25 cellular contexts compared by ENCODE assay signal in the genomic region with DNA sequence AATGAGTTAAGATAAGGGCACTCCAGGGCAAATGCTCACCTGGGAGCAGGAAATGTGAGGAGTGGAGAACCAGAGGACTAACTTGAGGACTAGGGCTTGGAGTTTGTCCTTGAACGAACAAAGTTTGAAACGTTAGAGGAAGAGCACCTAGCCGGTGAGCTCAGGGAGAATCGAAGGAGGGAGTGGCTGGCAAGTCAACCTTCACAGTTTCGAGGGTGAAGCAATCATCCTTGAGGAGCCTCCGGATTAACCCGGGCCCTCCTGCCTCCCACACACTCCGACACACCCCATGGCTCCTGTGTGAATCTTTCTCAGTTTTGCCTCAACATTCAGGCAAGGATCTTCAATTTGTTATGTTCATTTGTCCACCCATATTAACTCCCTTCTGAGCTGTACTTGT. TPM values are rescaled to one million over a fixed set of nuclear protein-coding genes. Genes with fewer than 3 reads are reported as not detected.
DNase-seq lines count a peak whose midpoint lies in the region; ATAC-seq and TF ChIP-seq lines count a peak whose summit lies in the region.
"Had no signal": no experiment of that assay in that cellular context is flagged by ENCODE, and none has a peak within 500 bp of the region (broad histone marks: within the 10 kb centered on the region; RNA-seq: fewer than 3 reads in every experiment).

No MANE protein-coding gene starts in this region.

- H3K36me3 Mint-ChIP-seq in chondrocyte (ENCODE audit: low read depth), result peaks cover 6% of the 10 kb centered on the region
- H3K36me3 Mint-ChIP-seq in CD4-positive, alpha-beta memory T cell, result peaks cover 0 to 2% of the 10 kb centered on the region in 2 donors
- H3K36me3 Mint-ChIP-seq in natural killer cell, result no peaks in the 10 kb centered on the region
- H3K36me3 Mint-ChIP-seq: neural progenitor cell had no signal

- 73 to 87% methylated on average over 8 of the region's 8 CpGs for WGBS in lung, 2 donors
- WGBS in thyroid gland, 2 donors, result 33 to 47% methylated on average over 8 of the region's 8 CpGs

- intact Hi-C loops in thyroid gland (cut with DNase I) (loop anchor here (10.0 kb wide), 2 partner anchors 180 to 780 kb away; no protein-coding TSS in a partner anchor), natural killer cell (cut with micrococcal nuclease) (no loop called here)
- intact Hi-C loops in CD4-positive, alpha-beta memory T cell (cut with micrococcal nuclease), result loop anchor here (1.0 to 5.0 kb wide), 3 partner anchors 68 to 322 kb away; no protein-coding TSS in a partner anchor

- ATAC-seq in lung (ENCODE audit: insufficient read depth, low FRiP score), result peak; percentile 68
- ATAC-seq in natural killer cell, result no peak
- ATAC-seq: stimulated activated naive CD8-positive, alpha-beta T cell treated with anti-CD3 and anti-CD28 coated beads, Interleukin-15, Interleukin-2, amounts not matched to agents 100 U/mL and 50 U/mL, for 24 hours had no signal

- no peaks in the 10 kb centered on the region for H3K9me3 ChIP-seq in lung (ENCODE audit: control insufficient read depth in 2 of 2, insufficient read depth in 1 of 2, low read length in 1 of 2)
- H3K9me3 ChIP-seq in thyroid gland, result no peaks in the 10 kb centered on the region
- H3K9me3 ChIP-seq in CD4-positive, alpha-beta memory T cell (ENCODE audit: control insufficient read depth in 1 of 2, low read length in 2 of 2), result no peaks in the 10 kb centered on the region
- H3K9me3 ChIP-seq: psoas muscle, tibial artery had no signal

- CTCF ChIA-PET in CD4-positive, alpha-beta memory T cell (lab: Charles Lee; ENCODE audit: partially characterized antibody), result interaction anchor here (1.0 to 5.2 kb wide), 25 partner anchors 8 to 1210 kb away, joined by 3 to 61 read pairs (median 9); no protein-coding TSS in a partner anchor

- H3K27ac Mint-ChIP-seq in chondrocyte (ENCODE audit: unreplicated experiment), result peak overlapping the region; percentile 18
- H3K27ac Mint-ChIP-seq in CD4-positive, alpha-beta memory T cell, result no peak overlapping the region
- H3K27ac Mint-ChIP-seq in natural killer cell, result no peak overlapping the region
- H3K27ac Mint-ChIP-seq: activated CD4-positive, alpha-beta T cell treated with anti-CD3 and anti-CD28 coated beads, Interleukin-2, amount 10 ng/mL, durations not matched to agents 24 days and 14 days; activated naive CD4-positive, alpha-beta T cell treated with anti-CD3 and anti-CD28 coated beads, Interleukin-2, amount 50 U/mL, for 24 hours; activated T-helper 1 cell treated with anti-CD3 and anti-CD28 coated beads, Interleukin-12 subunit alpha, Interleukin-12 subunit beta, Interleukin-2, Interleukin-4 antibody, amounts not matched to agents 30 ng/mL and 10 ng/mL and 1 ng/mL, durations not matched to agents 14 hours and 24 hours and 36 hours; CD4-positive, alpha-beta T cell; neural progenitor cell had no signal

- TF ChIP-seq CTCF in NB4 (IDR thresholded peaks at IDR 0.05; ENCODE audit: low read depth, low read length), result no peak
- TF ChIP-seq CTCF in chondrocyte (IDR thresholded peaks at IDR 0.05), result no peak
- TF ChIP-seq CTCF in lung (IDR thresholded peaks at IDR 0.05; ENCODE audit: control extremely low read depth, extremely low read depth), result no peak
- TF ChIP-seq CTCF in thyroid gland (IDR thresholded peaks at IDR 0.05), result no peak
- no peak for TF ChIP-seq CTCF in GM10266 (IDR thresholded peaks at IDR 0.05; ENCODE audit: control insufficient read depth, insufficient read depth, low read depth, missing control alignments)
- TF ChIP-seq CTCF in natural killer cell (IDR thresholded peaks at IDR 0.05), result no peak

- H3K4me3 Mint-ChIP-seq in chondrocyte (ENCODE audit: unreplicated experiment) (no peak overlapping the region), natural killer cell (no peak overlapping the region)
- H3K4me3 Mint-ChIP-seq in CD4-positive, alpha-beta memory T cell, result no peak overlapping the region
- H3K4me3 Mint-ChIP-seq: activated CD4-positive, alpha-beta T cell treated with anti-CD3 and anti-CD28 coated beads, Interleukin-2, amount 10 ng/mL, durations not matched to agents 24 days and 14 days; activated naive CD4-positive, alpha-beta T cell treated with anti-CD3 and anti-CD28 coated beads, Interleukin-2, amount 50 U/mL, for 24 hours; activated T-helper 1 cell treated with anti-CD3 and anti-CD28 coated beads, Interleukin-12 subunit alpha, Interleukin-12 subunit beta, Interleukin-2, Interleukin-4 antibody, amounts not matched to agents 30 ng/mL and 10 ng/mL and 1 ng/mL, durations not matched to agents 14 hours and 24 hours and 36 hours; CD4-positive, alpha-beta T cell; neural progenitor cell had no signal

- no peak for TF ChIP-seq POLR2A in NB4 (IDR thresholded peaks at IDR 0.05; ENCODE audit: extremely low read depth, insufficient read length)
- TF ChIP-seq POLR2A in thyroid gland (IDR thresholded peaks at IDR 0.05), result no peak

- DNase-seq in NB4 (ENCODE audit: low read depth) (peak; percentile 31), chondrocyte (ENCODE audit: low spot score) (no peak), lung (ENCODE audit: low spot score) (no peak), thyroid gland (peak; percentile 36 to 40), GM10266 (ENCODE audit: extremely low spot score) (no peak), natural killer cell (no peak)
- DNase-seq in CD4-positive, alpha-beta memory T cell, result no peak
- no peak for DNase-seq in activated CD4-positive, CD25-positive, alpha-beta regulatory T cell treated with anti-CD3 and anti-CD28 coated beads, Interleukin-2, amount 50 U/mL, for 72 hours
- DNase-seq: activated CD4-positive, alpha-beta T cell treated with anti-CD3 and anti-CD28 coated beads, Interleukin-2, amount 10 ng/mL, durations not matched to agents 24 days and 14 days; CD4-positive, alpha-beta T cell; DMS79; effector CD4-positive, alpha-beta T cell; H7; left cardiac atrium; NCI-H1092 treated with DMSO at 0.1 percent for 48 hours; NCI-H2029 treated with DMSO at 0.1 percent for 48 hours; NCI-H446; psoas muscle; SIG-M5; stimulated activated CD4-positive, alpha-beta T cell treated with anti-CD3 and anti-CD28 coated beads, Interleukin-4, amount 100 ng/mL, for 1 hour; stimulated activated naive CD8-positive, alpha-beta T cell treated with anti-CD3 and anti-CD28 coated beads, Interleukin-15, Interleukin-2, amounts not matched to agents 100 U/mL and 50 U/mL, for 24 hours; tibial artery had no signal

- POLR2A ChIA-PET in CD4-positive, alpha-beta memory T cell (lab: Charles Lee; ENCODE audit: partially characterized antibody), result no interaction called here

- H3K36me3 ChIP-seq in lung (ENCODE audit: control insufficient read depth in 2 of 2, insufficient read depth in 2 of 2, low read length in 2 of 2), result no peaks in the 10 kb centered on the region
- no peaks in the 10 kb centered on the region for H3K36me3 ChIP-seq in thyroid gland
- H3K36me3 ChIP-seq in CD4-positive, alpha-beta memory T cell (ENCODE audit: insufficient read depth, low read length), result no peaks in the 10 kb centered on the region
- H3K36me3 ChIP-seq: neural progenitor cell had no signal

- no peaks in the 10 kb centered on the region for H3K27me3 ChIP-seq in lung (ENCODE audit: control insufficient read depth, insufficient read depth)
- no peaks in the 10 kb centered on the region for H3K27me3 ChIP-seq in thyroid gland
- no peaks in the 10 kb centered on the region for H3K27me3 ChIP-seq in CD4-positive, alpha-beta memory T cell (ENCODE audit: insufficient read depth, low read length)
- H3K27me3 ChIP-seq: neural progenitor cell, tibial artery had no signal

- H3K4me1 ChIP-seq in lung (ENCODE audit: control insufficient read depth in 2 of 2, insufficient read depth in 2 of 2, low read length in 2 of 2) (no peaks in the 10 kb centered on the region), thyroid gland (peaks cover 9 to 23% of the 10 kb centered on the region in 2 donors)
- peaks cover 4% of the 10 kb centered on the region for H3K4me1 ChIP-seq in CD4-positive, alpha-beta memory T cell (ENCODE audit: insufficient read depth, low read length)
- H3K4me1 ChIP-seq: neural progenitor cell, psoas muscle had no signal

- no peak overlapping the region for H3K4me3 ChIP-seq in NB4 (ENCODE audit: low read depth, low read length)
- no peak overlapping the region for H3K4me3 ChIP-seq in lung
- no peak overlapping the region for H3K4me3 ChIP-seq in thyroid gland (replicated peaks in 1 of 3)
- H3K4me3 ChIP-seq in CD4-positive, alpha-beta memory T cell (ENCODE audit: low read length in 2 of 2), result no peak overlapping the region
- H3K4me3 ChIP-seq: neural progenitor cell, psoas muscle, tibial artery had no signal

- H3K27me3 Mint-ChIP-seq in chondrocyte (ENCODE audit: low read depth) (no peaks in the 10 kb centered on the region), natural killer cell (ENCODE audit: low read depth in 2 of 2) (no peaks in the 10 kb centered on the region)
- no peaks in the 10 kb centered on the region for H3K27me3 Mint-ChIP-seq in CD4-positive, alpha-beta memory T cell
- H3K27me3 Mint-ChIP-seq: activated CD4-positive, alpha-beta T cell treated with anti-CD3 and anti-CD28 coated beads, Interleukin-2, amount 10 ng/mL, durations not matched to agents 24 days and 14 days; activated naive CD4-positive, alpha-beta T cell treated with anti-CD3 and anti-CD28 coated beads, Interleukin-2, amount 50 U/mL, for 24 hours; CD4-positive, alpha-beta T cell had no signal

- H3K9me3 Mint-ChIP-seq in chondrocyte (ENCODE audit: low read depth) (no peaks in the 10 kb centered on the region), natural killer cell (peaks cover 0 to 4% of the 10 kb centered on the region in 2 donors)
- H3K9me3 Mint-ChIP-seq in CD4-positive, alpha-beta memory T cell, result peaks cover 0 to 5% (median 2%) of the 10 kb centered on the region in 8 donors
- H3K9me3 Mint-ChIP-seq: activated CD4-positive, alpha-beta T cell treated with anti-CD3 and anti-CD28 coated beads, Interleukin-2, amount 10 ng/mL, durations not matched to agents 24 days and 14 days; activated naive CD4-positive, alpha-beta T cell treated with anti-CD3 and anti-CD28 coated beads, Interleukin-2, amount 50 U/mL, for 24 hours; CD4-positive, alpha-beta T cell had no signal

- no peak overlapping the region for H3K27ac ChIP-seq in lung (ENCODE audit: low read depth in 1 of 2, low read length in 1 of 2)
- peak overlapping the region; percentile 17 to 28 (median 19) for H3K27ac ChIP-seq in thyroid gland
- H3K27ac ChIP-seq in CD4-positive, alpha-beta memory T cell (ENCODE audit: low read depth, low read length), result no peak overlapping the region
- H3K27ac ChIP-seq: neural progenitor cell, psoas muscle, tibial artery had no signal

- H3K4me1 Mint-ChIP-seq in chondrocyte (ENCODE audit: low read depth) (peaks cover 49% of the 10 kb centered on the region), natural killer cell (no peaks in the 10 kb centered on the region)
- H3K4me1 Mint-ChIP-seq in CD4-positive, alpha-beta memory T cell, result peaks cover 0 to 2% (median 0%) of the 10 kb centered on the region in 4 donors
- H3K4me1 Mint-ChIP-seq: activated CD4-positive, alpha-beta T cell treated with anti-CD3 and anti-CD28 coated beads, Interleukin-2, amount 10 ng/mL, durations not matched to agents 24 days and 14 days; activated naive CD4-positive, alpha-beta T cell treated with anti-CD3 and anti-CD28 coated beads, Interleukin-2, amount 50 U/mL, for 24 hours; neural progenitor cell had no signal

RNA-seq across cellular contexts. Expression of a gene that starts 58.6 kb away (rescaled TPM):
- total RNA-seq in chondrocyte (199 to 335 TPM (median 201 TPM) in 3 replicates), lung (100 to 1,000 TPM; 293 to 679 TPM), thyroid gland (100 to 1,000 TPM; 129 to 218 (median 185) TPM), natural killer cell (10 to 100 TPM in 1 of 3 donors, 1 to 10 TPM in 2; 5.5 to 10.4 (median 7.9) TPM)
- polyA plus RNA-seq in lung, result 100 to 1,000 TPM in 1 of 2 donors, 10 to 100 TPM in 1; 75.9 to 135 TPM
- 10 to 100 TPM; 25.7 to 29.4 TPM for total RNA-seq in CD4-positive, alpha-beta memory T cell
- polyA plus RNA-seq in CD4-positive, alpha-beta memory T cell, result 10 to 100 TPM in 1 of 2 donors, 1 to 10 TPM in 1; 5.4 to 14.3 TPM

Comparison
In these comparisons a context has a peak if more than half of its experiments do, and no peak if none do; other contexts are left out.
1. DNase-seq: peak in NB4 (single experiment) and thyroid gland (2 of 2); none in chondrocyte (single experiment), lung (single experiment), CD4-positive, alpha-beta memory T cell (0 of 5), activated CD4-positive, CD25-positive, alpha-beta regulatory T cell treated with anti-CD3 and anti-CD28 coated beads, Interleukin-2, amount 50 U/mL, for 72 hours (single experiment), GM10266 (single experiment) and natural killer cell (single experiment).
2. H3K27ac ChIP-seq: peak in thyroid gland (3 of 3); none in lung (0 of 2) and CD4-positive, alpha-beta memory T cell (single experiment).